In the genomic region with DNA sequence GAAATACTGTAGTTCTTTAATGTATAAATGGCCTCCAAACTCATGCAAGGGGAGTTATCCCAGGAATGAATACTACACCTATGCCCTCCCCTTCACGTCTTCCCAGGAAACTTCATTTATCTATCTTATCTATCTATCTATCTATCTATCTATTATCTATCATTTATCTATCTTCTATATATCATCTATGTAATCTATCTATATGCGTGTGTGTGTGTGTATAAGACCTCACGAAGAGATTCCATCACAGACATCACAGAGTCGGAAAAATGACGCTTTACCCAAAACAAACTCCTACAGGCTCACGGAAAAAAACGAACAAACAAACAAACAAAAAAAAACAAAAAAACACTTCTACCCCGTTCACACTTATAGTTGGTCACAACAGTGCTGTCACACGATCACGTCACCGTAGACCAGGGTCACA, we compare ENCODE assay signal across 8 cellular contexts. TPM values are rescaled to one million over a fixed set of nuclear protein-coding genes. Genes with fewer than 3 reads are reported as not detected.
A peak's percentile ranks its signal among the peaks of the same experiment; 100 is the strongest.
DNase-seq lines count a peak whose midpoint lies in the region; ATAC-seq and TF ChIP-seq lines count a peak whose summit lies in the region.

No MANE protein-coding gene starts in this region.

- peak overlapping the region; percentile 79 for H3K9ac ChIP-seq in PC-3 (ENCODE audit: low read length)

- H3K36me3 Mint-ChIP-seq in CD4-positive, alpha-beta T cell (ENCODE audit: low read depth): peaks cover 85% of the 10 kb centered on the region
- H3K36me3 Mint-ChIP-seq in osteocyte (ENCODE audit: unreplicated experiment): peaks cover 52% of the 10 kb centered on the region

- POLR2A ChIA-PET in CD4-positive, alpha-beta T cell (lab: Charles Lee): interaction anchor here (0.7 to 2.0 kb wide), 18 partner anchors 24 to 1022 kb away, joined by 3 to 42 read pairs (median 5); partner anchors contain the start of genes POLR2I, TBCB, ZFP14 and ZFP82
- POLR2A ChIA-PET in PC-3 (lab: Charles Lee; ENCODE audit: unreplicated experiment): no interaction called here

- no peaks in the 10 kb centered on the region for H3F3A ChIP-seq in PC-3 (ENCODE audit: low read length, unreplicated experiment)

- H3K9me2 ChIP-seq in PC-3 (replicated peaks; ENCODE audit: low read length): no peaks in the 10 kb centered on the region

- H3K4me3 ChIP-seq in PC-3 (ENCODE audit: low read length) (peak overlapping the region; percentile 98), epithelial cell of esophagus (ENCODE audit: low read length) (peak overlapping the region; percentile 97)

- TSS peak; percentile 72 for BruUV-seq in PC-3 (replicated peaks; lab: Mats Ljungman, UMichigan)

- no peak for ATAC-seq in CD4-positive, alpha-beta T cell (ENCODE audit: poor library complexity)
- ATAC-seq in PC-3: no peak
- ATAC-seq in GM21723 (IDR thresholded peaks at IDR 0.05; ENCODE audit: unreplicated experiment): no peak

- intact Hi-C loops in CD4-positive, alpha-beta T cell (cut with DNase I, micrococcal nuclease): loop anchor here (1.0 to 5.0 kb wide), 11 partner anchors 32 to 645 kb away; partner anchors contain the start of genes ZFP14 (in 2 of the 2), ZNF260 (in 2 of the 2), ZNF566 (in 2 of the 2) and ZNF345 (in 1 of the 2)
- intact Hi-C loops in PC-3 (cut with micrococcal nuclease): no loop called here

- H3K27me3 Mint-ChIP-seq in CD4-positive, alpha-beta T cell: no peaks in the 10 kb centered on the region
- H3K27me3 Mint-ChIP-seq in osteocyte (ENCODE audit: unreplicated experiment): no peaks in the 10 kb centered on the region

- H3K27ac Mint-ChIP-seq in CD4-positive, alpha-beta T cell: peak overlapping the region; percentile 93
- H3K27ac Mint-ChIP-seq in osteocyte (ENCODE audit: unreplicated experiment): peak overlapping the region; percentile 94

- DNase-seq in CD4-positive, alpha-beta T cell: no peak
- DNase-seq in PC-3 (no peak), epithelial cell of esophagus (ENCODE audit: low read depth) (no peak), osteocyte (ENCODE audit: extremely low spot score, unreplicated experiment) (no peak), SK-N-DZ (ENCODE audit: low spot score) (no peak), NCI-H2227 treated with DMSO at 0.1 percent for 48 hours (lab: John Stamatoyannopoulos, UW) (no peak)
- DNase-seq in stimulated activated naive CD4-positive, alpha-beta T cell treated with Interleukin-2 at 50 U/mL for 16 hours (lab: John Stamatoyannopoulos, UW): no peak

- H3K9me3 Mint-ChIP-seq in CD4-positive, alpha-beta T cell: peaks cover 6% of the 10 kb centered on the region
- peaks cover 14% of the 10 kb centered on the region for H3K9me3 Mint-ChIP-seq in osteocyte (ENCODE audit: unreplicated experiment)

- peak overlapping the region; percentile 85 for H3K4me2 ChIP-seq in PC-3 (ENCODE audit: low read length)

- H2AFZ ChIP-seq in PC-3 (ENCODE audit: low read length): peak overlapping the region; percentile 98

- H3K9me3 ChIP-seq in CD4-positive, alpha-beta T cell (ENCODE audit: control insufficient read depth, low read length): peaks cover 20% of the 10 kb centered on the region
- H3K9me3 ChIP-seq in PC-3 (ENCODE audit: low read length): no peaks in the 10 kb centered on the region

- H3K4me1 Mint-ChIP-seq in CD4-positive, alpha-beta T cell (ENCODE audit: low read depth): peaks cover 43% of the 10 kb centered on the region
- H3K4me1 Mint-ChIP-seq in osteocyte (ENCODE audit: unreplicated experiment): peaks cover 30% of the 10 kb centered on the region

- CTCF ChIA-PET in CD4-positive, alpha-beta T cell (lab: Charles Lee): interaction anchor here (1.2 kb wide), 1 partner anchor 33 kb away, joined by 3 read pairs; the partner anchor contains the start of gene ZNF382
- CTCF ChIA-PET in PC-3 (lab: Charles Lee): no interaction called here

- H3K4me3 Mint-ChIP-seq in CD4-positive, alpha-beta T cell: peak overlapping the region; percentile 94
- peak overlapping the region; percentile 98 for H3K4me3 Mint-ChIP-seq in osteocyte (ENCODE audit: unreplicated experiment)

- no peaks in the 10 kb centered on the region for H3K27me3 ChIP-seq in CD4-positive, alpha-beta T cell (ENCODE audit: control insufficient read depth, insufficient read depth, low read length)
- no peaks in the 10 kb centered on the region for H3K27me3 ChIP-seq in PC-3 (ENCODE audit: low read length)

- peak overlapping the region; percentile 97 for H3K27ac ChIP-seq in CD4-positive, alpha-beta T cell (ENCODE audit: low read depth, low read length)
- peak overlapping the region; percentile 35; the same call in 1 of the 2 replicates for H3K27ac ChIP-seq in PC-3 (ENCODE audit: low read length)

- no peaks in the 10 kb centered on the region for H3K4me1 ChIP-seq in PC-3 (ENCODE audit: insufficient read depth, low read length)

- H3K36me3 ChIP-seq in PC-3 (ENCODE audit: low read depth, low read length): peaks cover 57% of the 10 kb centered on the region

- peaks cover 34% of the 10 kb centered on the region for H3K79me2 ChIP-seq in PC-3 (ENCODE audit: low read length)

- no peak for TF ChIP-seq CTCF in CD4-positive, alpha-beta T cell (IDR thresholded peaks at IDR 0.05)
- TF ChIP-seq CTCF in PC-3 (conservative IDR thresholded peaks at IDR 0.05; ENCODE audit: low read depth, low read length): no peak
- TF ChIP-seq CTCF in epithelial cell of esophagus (IDR thresholded peaks at IDR 0.05; ENCODE audit: insufficient read depth, low read depth, low read length, missing control alignments): no peak
- TF ChIP-seq CTCF in osteocyte (IDR thresholded peaks at IDR 0.05): no peak

- H4K20me1 ChIP-seq in PC-3 (ENCODE audit: low read length): no peaks in the 10 kb centered on the region

RNA-seq across cellular contexts. Expression of gene ZNF529, which starts 0.5 kb away (rescaled TPM):
- 10 to 100 TPM; 39.6 to 42.7 TPM for total RNA-seq in CD4-positive, alpha-beta T cell
- total RNA-seq in PC-3 (2014; rRNA removed): 2.9 and 3.1 TPM in 2 replicates
- 18.3 and 18.8 TPM in 2 replicates for total RNA-seq in osteocyte
- polyA plus RNA-seq in SK-N-DZ (2014; cell fraction: cytosol; rRNA removed): 24.1 and 26.4 TPM in 2 replicates
- polyA plus RNA-seq in SK-N-DZ (2014; cell fraction: nucleus; rRNA removed): 21.7 and 26.0 TPM in 2 replicates

RNA-seq across cellular contexts. Expression of gene ZNF382, which starts 32.5 kb away (rescaled TPM):
- total RNA-seq in CD4-positive, alpha-beta T cell: 1 to 10 TPM; 4.2 to 4.4 TPM
- 0.75 and 0.91 TPM in 2 replicates for total RNA-seq in PC-3 (2014; rRNA removed)
- 13.2 and 15.0 TPM in 2 replicates for total RNA-seq in osteocyte
- polyA plus RNA-seq in SK-N-DZ (2014; cell fraction: cytosol; rRNA removed): 8.9 and 13.2 TPM in 2 replicates
- polyA plus RNA-seq in SK-N-DZ (2014; cell fraction: nucleus; rRNA removed): 17.4 and 22.7 TPM in 2 replicates

RNA-seq across cellular contexts. Expression of gene ZNF260, which starts 44.5 kb away (rescaled TPM):
- total RNA-seq in CD4-positive, alpha-beta T cell: 1 to 10 TPM; 2.0 to 5.0 TPM
- total RNA-seq in PC-3 (2014; rRNA removed): 5.5 and 6.0 TPM in 2 replicates
- 16.4 and 20.9 TPM in 2 replicates for total RNA-seq in osteocyte
- polyA plus RNA-seq in SK-N-DZ (2014; cell fraction: cytosol; rRNA removed): 15.9 and 19.7 TPM in 2 replicates
- 8.2 and 8.9 TPM in 2 replicates for polyA plus RNA-seq in SK-N-DZ (2014; cell fraction: nucleus; rRNA removed)
